Comparison of ENCODE assay signal across 1 cellular context in the genomic region with DNA sequence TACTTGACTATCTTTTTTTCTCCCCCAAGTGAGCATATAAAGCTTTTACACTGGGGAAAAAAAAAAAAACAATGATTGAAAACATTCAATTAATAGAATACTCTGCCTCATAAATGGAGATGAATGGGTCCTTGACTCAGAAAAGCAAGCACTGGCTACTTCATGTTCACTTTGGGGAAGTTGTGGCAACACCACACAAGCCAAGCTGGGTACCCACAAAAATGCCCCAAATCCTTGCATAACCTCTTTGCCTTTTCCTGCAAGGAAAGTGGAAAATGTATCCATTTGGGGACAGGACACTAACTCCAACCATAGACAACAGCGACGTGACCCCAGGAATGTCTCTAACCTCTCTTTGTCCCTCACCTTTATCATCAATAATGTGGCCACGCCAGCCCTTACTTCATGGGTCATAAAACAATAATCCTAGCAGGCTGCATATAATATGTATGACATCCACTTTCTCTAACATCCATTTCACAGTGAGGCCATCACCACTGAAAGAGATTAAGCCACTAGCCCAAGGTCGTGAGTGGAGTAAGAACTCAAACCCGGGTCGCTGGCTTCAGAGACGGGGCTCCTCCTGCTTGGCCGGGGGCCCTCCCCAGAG.
TF ChIP-seq lines count a peak whose summit lies in the region.

No MANE protein-coding gene starts in this region.

TF ChIP-seq in GM12878, 131 proteins besides CTCF, POLR2A, EP300 and RAD21:
- no peak for TF ChIP-seq TCF7 (IDR thresholded peaks at IDR 0.05; ENCODE audit: borderline replicate concordance)
- TF ChIP-seq ELK1 (IDR thresholded peaks at IDR 0.05; ENCODE audit: low read depth, low read length): no peak
- TF ChIP-seq GABPA (IDR thresholded peaks at IDR 0.05; ENCODE audit: low read depth): no peak
- TF ChIP-seq DPF2 (IDR thresholded peaks at IDR 0.05): no peak
TF ChIP-seq in GM12878: peak in this region for 0.
